ENCODE assay signal across 8 cellular contexts in the genomic region with DNA sequence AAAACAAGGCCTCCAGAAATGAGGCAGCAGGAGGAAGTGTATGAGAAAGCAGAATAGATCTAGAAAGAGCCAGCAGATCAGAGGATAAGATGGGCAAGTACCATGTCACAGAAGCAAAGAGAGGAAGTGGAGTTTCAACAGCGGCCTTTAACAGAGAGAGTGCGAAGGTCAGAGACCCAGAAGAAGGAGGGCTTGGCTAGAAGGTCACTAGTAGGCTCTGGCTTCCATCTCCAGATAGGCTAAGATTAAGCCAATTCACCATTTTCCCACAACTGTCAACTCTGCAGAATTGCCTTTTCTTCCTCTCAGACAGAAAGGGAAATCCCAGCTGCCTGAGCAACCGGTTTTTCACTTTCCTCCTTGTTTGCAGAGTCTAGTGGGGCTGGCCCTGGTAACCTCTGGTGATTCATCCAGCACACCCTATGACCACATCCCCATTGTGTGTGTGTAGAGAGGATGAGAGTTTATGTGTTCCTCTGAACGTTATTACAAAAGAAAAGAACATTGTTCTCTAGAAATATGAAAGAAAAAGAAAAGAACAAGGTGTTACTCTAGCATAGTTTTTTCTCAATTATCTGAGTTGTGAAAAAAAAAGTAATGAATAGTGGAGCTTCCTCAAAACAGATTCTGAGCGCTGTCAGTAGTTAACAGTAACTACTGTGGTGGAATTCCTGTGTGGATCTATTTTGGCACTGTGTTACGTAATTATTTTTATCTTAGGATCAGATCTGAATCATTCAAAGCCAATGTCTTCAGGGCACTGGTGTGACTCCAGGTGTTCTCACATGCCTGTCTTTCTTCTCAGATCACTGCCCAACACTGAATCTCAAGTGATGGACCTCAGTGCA.
DNase-seq lines count a peak whose midpoint lies in the region; ATAC-seq and TF ChIP-seq lines count a peak whose summit lies in the region.

No MANE protein-coding gene starts in this region.

- H3K27me3 ChIP-seq in layer of hippocampus (ENCODE audit: control insufficient read depth, insufficient read depth, low read length) = no peaks in the 10 kb centered on the region

- peak; percentile 57 for DNase-seq in AG04449 (ENCODE audit: low read depth, low spot score)
- DNase-seq in GM19238 (ENCODE audit: insufficient read length, low spot score) = peak; percentile 19
- peak; percentile 90 for DNase-seq in SKM-1 treated with dmso at 0.1 percent for 144 hours (lab: John Stamatoyannopoulos, UW; ENCODE audit: unreplicated experiment)
- DNase-seq in astrocyte of the cerebellum (ENCODE audit: low read depth) = peak; percentile 74
- DNase-seq in stimulated activated CD4-positive, alpha-beta T cell treated with anti-CD3 and anti-CD28 coated beads, Interleukin-2, amount 100 ng/mL, for 48 hours = peak; percentile 43
- no peak for DNase-seq in cerebellum (ENCODE audit: low spot score)

- peak overlapping the region; percentile 24 for H3K27ac ChIP-seq in layer of hippocampus (ENCODE audit: low read depth, low read length)

- no peak overlapping the region for H3K4me3 ChIP-seq in AG04449 (ENCODE audit: low read depth, low read length)
- no peak overlapping the region for H3K4me3 ChIP-seq in astrocyte of the cerebellum (ENCODE audit: low read depth, low read length)

- ATAC-seq in HG03354 (IDR thresholded peaks at IDR 0.05; ENCODE audit: poor library complexity, severe bottlenecking, unreplicated experiment) = peak; percentile 98

- in situ Hi-C loops in astrocyte of the cerebellum (cut with HindIII; ENCODE audit: low sequenced_read_pairs) = no loop called here

- POLR2A ChIA-PET in AG04449 (lab: Yijun Ruan, JAX) = interaction anchor here (0.7 kb wide), 1 partner anchor 11 kb away, joined by 4 read pairs; no protein-coding TSS in a partner anchor

- TF ChIP-seq CTCF in AG04449 (IDR thresholded peaks at IDR 0.05; ENCODE audit: insufficient read depth, low read length, missing control alignments) (no peak), astrocyte of the cerebellum (IDR thresholded peaks at IDR 0.05; ENCODE audit: low read depth, low read length, missing control alignments) (no peak)

- CTCF ChIA-PET in AG04449 (lab: Yijun Ruan, JAX) = interaction anchor here (1.7 kb wide), 1 partner anchor 61 kb away, joined by 3 read pairs; no protein-coding TSS in a partner anchor
